In genomic region chr10:50362547-50363125, GRCh38 we compare ENCODE assay signal across 8 cellular contexts.
DNase-seq lines count a peak whose midpoint lies in the region; ATAC-seq lines count a peak whose summit lies in the region.

No MANE protein-coding gene starts in this region.

- ATAC-seq in GM18508 (IDR thresholded peaks at IDR 0.05; ENCODE audit: insufficient read depth, unreplicated experiment) (peak; percentile 77), GM21576 (IDR thresholded peaks at IDR 0.05; ENCODE audit: unreplicated experiment) (peak; percentile 81), HG03520 (IDR thresholded peaks at IDR 0.05; ENCODE audit: unreplicated experiment) (peak; percentile 89)
- ATAC-seq in effector memory CD8-positive, alpha-beta T cell (replicated peaks) = peak; percentile 37

- no peaks in the 10 kb centered on the region for H3K36me3 Mint-ChIP-seq in effector memory CD8-positive, alpha-beta T cell (ENCODE audit: insufficient read depth)
- H3K36me3 Mint-ChIP-seq in activated CD4-positive, alpha-beta T cell treated with anti-CD3 and anti-CD28 coated beads, Interleukin-2, amount 10 ng/mL, durations not matched to agents 7 days and 5 days (ENCODE audit: low read depth) = peaks cover 24% of the 10 kb centered on the region

- no peak overlapping the region for H3K27ac Mint-ChIP-seq in effector memory CD8-positive, alpha-beta T cell
- H3K27ac Mint-ChIP-seq in activated CD4-positive, alpha-beta T cell treated with anti-CD3 and anti-CD28 coated beads, Interleukin-2, amount 10 ng/mL, durations not matched to agents 7 days and 5 days = no peak overlapping the region

- peaks cover 4 to 35% of the 10 kb centered on the region in 2 donors for H3K4me1 Mint-ChIP-seq in effector memory CD8-positive, alpha-beta T cell (ENCODE audit: low read depth in 2 of 2)
- peaks cover 8% of the 10 kb centered on the region for H3K4me1 Mint-ChIP-seq in activated CD4-positive, alpha-beta T cell treated with anti-CD3 and anti-CD28 coated beads, Interleukin-2, amount 10 ng/mL, durations not matched to agents 7 days and 5 days

- POLR2A ChIA-PET in activated CD4-positive, alpha-beta T cell treated with anti-CD3 and anti-CD28 coated beads, Interleukin-2, amount 10 ng/mL, durations not matched to agents 7 days and 5 days (lab: Charles Lee) = no interaction called here

- no peak for DNase-seq in effector memory CD8-positive, alpha-beta T cell
- DNase-seq in epidermal melanocyte (ENCODE audit: insufficient read length, low spot score) = no peak
- no peak for DNase-seq in putamen (ENCODE audit: low spot score)
- no peak for DNase-seq in activated CD4-positive, alpha-beta T cell treated with anti-CD3 and anti-CD28 coated beads, Interleukin-2, amount 10 ng/mL, durations not matched to agents 7 days and 5 days
- no peak for DNase-seq in C1 segment of cervical spinal cord (lab: John Stamatoyannopoulos, UW)

- no peaks in the 10 kb centered on the region for H3K27me3 Mint-ChIP-seq in effector memory CD8-positive, alpha-beta T cell
- no peaks in the 10 kb centered on the region for H3K27me3 Mint-ChIP-seq in activated CD4-positive, alpha-beta T cell treated with anti-CD3 and anti-CD28 coated beads, Interleukin-2, amount 10 ng/mL, durations not matched to agents 7 days and 5 days

- CTCF ChIA-PET in activated CD4-positive, alpha-beta T cell treated with anti-CD3 and anti-CD28 coated beads, Interleukin-2, amount 10 ng/mL, durations not matched to agents 7 days and 5 days (lab: Charles Lee) = no interaction called here

- peaks cover 0 to 2% of the 10 kb centered on the region in 2 donors for H3K9me3 Mint-ChIP-seq in effector memory CD8-positive, alpha-beta T cell
- peaks cover 8% of the 10 kb centered on the region for H3K9me3 Mint-ChIP-seq in activated CD4-positive, alpha-beta T cell treated with anti-CD3 and anti-CD28 coated beads, Interleukin-2, amount 10 ng/mL, durations not matched to agents 7 days and 5 days

- H3K4me3 Mint-ChIP-seq in effector memory CD8-positive, alpha-beta T cell = peak overlapping the region in 1 of 2 donors; percentile 34
- H3K4me3 Mint-ChIP-seq in activated CD4-positive, alpha-beta T cell treated with anti-CD3 and anti-CD28 coated beads, Interleukin-2, amount 10 ng/mL, durations not matched to agents 7 days and 5 days = no peak overlapping the region

Comparison
In these comparisons a context has a peak if more than half of its experiments do, and no peak if none do; other contexts are left out.
1. ATAC-seq: peak in every context shown above with its lines; median percentile 89 in HG03520; 81 in GM21576; 77 in GM18508; 37 in effector memory CD8-positive, alpha-beta T cell.